Comparison of ENCODE assay signal across 1 cellular context in genomic region chr7:26189000-26189539, GRCh38.
TF ChIP-seq lines count a peak whose summit lies in the region.

No MANE protein-coding gene starts in this region.

TF ChIP-seq in K562, 482 proteins besides CTCF, POLR2A, EP300 and RAD21 (continued from another document):
- peak; percentile 55 for TF ChIP-seq POLR2AphosphoS5 (IDR thresholded peaks at IDR 0.05; ENCODE audit: control insufficient read depth, insufficient read depth, low read depth, low read length)
- 0 out of 2 replicates have a peak, but pooled peaks have one; percentile 15 for TF ChIP-seq OTX1 (CRISPR knock-in tag; IDR thresholded peaks at IDR 0.05)
- TF ChIP-seq MXI1 (IDR thresholded peaks at IDR 0.05; ENCODE audit: low read depth, low read length), result peak; percentile 23; the same call in 1 of the 2 replicates
- TF ChIP-seq CEBPG (CRISPR knock-in tag; IDR thresholded peaks at IDR 0.05), result peak; percentile 62
- TF ChIP-seq CEBPG (tag; conservative IDR thresholded peaks at IDR 0.05 in 1 of 2, IDR thresholded peaks at IDR 0.05 in 1 of 2), result peak; percentile 78 to 79
- TF ChIP-seq E2F4 (CRISPR knock-in tag; IDR thresholded peaks at IDR 0.05; ENCODE audit: low read depth), result no peak
- peak; percentile 36 for TF ChIP-seq RBFOX2 (IDR thresholded peaks at IDR 0.05; ENCODE audit: low read depth, low read length)
- TF ChIP-seq ETS2 (tag; IDR thresholded peaks at IDR 0.05; ENCODE audit: borderline replicate concordance, poor library complexity, severe bottlenecking), result no peak
- TF ChIP-seq CEBPZ (IDR thresholded peaks at IDR 0.05; ENCODE audit: borderline replicate concordance, low read depth, low read length), result no peak
- TF ChIP-seq BDP1 (IDR thresholded peaks at IDR 0.05; ENCODE audit: insufficient read depth, insufficient read length), result no peak
- TF ChIP-seq BCLAF1 (IDR thresholded peaks at IDR 0.05; ENCODE audit: borderline replicate concordance in 1 of 2, control insufficient read depth in 1 of 2, low read depth in 2 of 2, low read length in 1 of 2), result peak; percentile 26 to 60; a peak in 2 of 4 replicates
TF ChIP-seq in K562: peak in this region for 37.
